15 cellular contexts compared by ENCODE assay signal in the genomic region with DNA sequence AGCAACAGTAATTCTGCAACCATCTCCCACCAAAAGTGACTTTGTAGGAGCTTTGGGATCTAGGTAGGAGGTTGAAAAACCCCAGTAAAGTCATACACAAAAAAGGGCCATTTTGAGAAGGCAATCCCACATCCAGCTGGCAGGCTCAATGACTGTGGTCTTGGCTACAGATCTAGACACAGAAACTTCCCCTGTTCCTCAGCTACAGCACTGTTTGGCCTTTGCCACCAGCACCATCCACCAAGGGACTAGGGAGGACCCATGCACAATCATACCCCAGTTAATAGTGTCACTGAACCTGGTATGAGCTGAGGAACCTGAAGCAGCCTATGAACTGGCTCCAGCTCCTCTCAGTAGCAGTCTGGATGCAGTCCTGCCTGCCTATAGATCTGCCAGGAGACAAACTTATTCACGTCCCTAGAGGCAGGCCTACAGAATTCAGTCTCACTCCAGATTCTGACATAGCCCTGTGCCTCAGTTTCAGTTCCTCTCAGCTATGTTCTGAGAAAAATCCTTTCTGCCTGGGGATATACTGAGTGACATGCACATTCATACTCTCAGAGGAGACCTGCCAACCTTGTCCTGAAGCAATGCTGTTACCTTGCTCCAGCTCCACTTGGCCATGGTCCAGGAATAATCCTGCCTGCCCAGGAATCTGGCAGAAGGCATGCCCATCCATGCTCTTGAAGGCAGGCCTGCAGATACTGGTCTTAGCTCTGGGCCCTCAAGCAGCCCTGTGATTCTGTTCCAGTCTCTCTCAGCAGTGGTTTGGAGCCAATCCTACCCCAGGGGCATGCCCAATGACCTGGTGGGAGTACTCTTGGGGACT.
DNase-seq lines count a peak whose midpoint lies in the region; ATAC-seq, FAIRE-seq and TF ChIP-seq lines count a peak whose summit lies in the region.
"Had no signal": no experiment of that assay in that cellular context is flagged by ENCODE, and none has a peak within 500 bp of the region (broad histone marks: within the 10 kb centered on the region; RNA-seq: fewer than 3 reads in every experiment).

No MANE protein-coding gene starts in this region.

- H3K27ac ChIP-seq in CD4-positive, alpha-beta T cell (ENCODE audit: low read depth, low read length): no peak overlapping the region
- H3K27ac ChIP-seq: GM23248, VCaP had no signal

- POLR2A ChIA-PET in CD4-positive, alpha-beta T cell (lab: Charles Lee): no interaction called here

- no peak overlapping the region for H3K27ac Mint-ChIP-seq in natural killer cell
- no peak overlapping the region for H3K27ac Mint-ChIP-seq in CD4-positive, alpha-beta T cell
- H3K27ac Mint-ChIP-seq: CD8-positive, alpha-beta T cell had no signal

- H3K4me3 ChIP-seq in bronchial epithelial cell (ENCODE audit: low read depth, low read length): no peak overlapping the region
- H3K4me3 ChIP-seq: GM23248 had no signal

- H3K4me3 Mint-ChIP-seq in natural killer cell: no peak overlapping the region
- H3K4me3 Mint-ChIP-seq in CD4-positive, alpha-beta T cell: no peak overlapping the region
- H3K4me3 Mint-ChIP-seq: CD8-positive, alpha-beta T cell had no signal

- H3K36me3 ChIP-seq in bronchial epithelial cell (ENCODE audit: control insufficient read depth, insufficient read depth, low read length): no peaks in the 10 kb centered on the region

- H3K36me3 Mint-ChIP-seq in natural killer cell: peaks cover 9% of the 10 kb centered on the region
- H3K36me3 Mint-ChIP-seq in CD4-positive, alpha-beta T cell (ENCODE audit: low read depth): no peaks in the 10 kb centered on the region
- H3K36me3 Mint-ChIP-seq: CD8-positive, alpha-beta T cell had no signal

- no peaks in the 10 kb centered on the region for H3K4me1 Mint-ChIP-seq in natural killer cell
- no peaks in the 10 kb centered on the region for H3K4me1 Mint-ChIP-seq in CD4-positive, alpha-beta T cell (ENCODE audit: low read depth)

- TF ChIP-seq CTCF in bronchial epithelial cell (IDR thresholded peaks at IDR 0.05; ENCODE audit: insufficient read depth, low read length, severe bottlenecking): no peak
- no peak for TF ChIP-seq CTCF in natural killer cell (IDR thresholded peaks at IDR 0.05)
- TF ChIP-seq CTCF in CD4-positive, alpha-beta T cell (IDR thresholded peaks at IDR 0.05): no peak

- FAIRE-seq in bronchial epithelial cell (lab: Jason Lieb, UNC): no peak

- CTCF ChIA-PET in CD4-positive, alpha-beta T cell (lab: Charles Lee): no interaction called here

- H3K27me3 ChIP-seq in bronchial epithelial cell (ENCODE audit: control insufficient read depth, insufficient read depth, low read length): no peaks in the 10 kb centered on the region
- no peaks in the 10 kb centered on the region for H3K27me3 ChIP-seq in CD4-positive, alpha-beta T cell (ENCODE audit: control insufficient read depth, insufficient read depth, low read length)

- DNase-seq in bronchial epithelial cell (ENCODE audit: low read depth) (peak; percentile 17), natural killer cell (no peak), globus pallidus (ENCODE audit: low spot score) (no peak), inferior parietal cortex (ENCODE audit: extremely low spot score) (no peak)
- DNase-seq in CD4-positive, alpha-beta T cell: no peak
- DNase-seq: activated T-cell treated with anti-CD3 and anti-CD28 coated beads for 4 hours; CD8-positive, alpha-beta T cell; effector CD8-positive, alpha-beta T cell; GM23248; left ventricle myocardium superior; NCI-H2171 treated with DMSO at 0.1 percent for 48 hours had no signal

- ATAC-seq in GM18861 (IDR thresholded peaks at IDR 0.05; ENCODE audit: unreplicated experiment) (peak; percentile 52), GM21825 (IDR thresholded peaks at IDR 0.05; ENCODE audit: unreplicated experiment) (peak; percentile 85), HG03342 (IDR thresholded peaks at IDR 0.05; ENCODE audit: unreplicated experiment) (peak; percentile 94), natural killer cell (no peak)
- no peak for ATAC-seq in CD4-positive, alpha-beta T cell (ENCODE audit: poor library complexity)
- ATAC-seq: CD8-positive, alpha-beta T cell; left ventricle myocardium superior had no signal

- H3K27me3 Mint-ChIP-seq in natural killer cell (ENCODE audit: low read depth in 2 of 2): no peaks in the 10 kb centered on the region
- H3K27me3 Mint-ChIP-seq in CD4-positive, alpha-beta T cell: no peaks in the 10 kb centered on the region

- intact Hi-C loops in natural killer cell (cut with micrococcal nuclease): no loop called here
- intact Hi-C loops in CD4-positive, alpha-beta T cell (cut with DNase I, micrococcal nuclease): no loop called here

- H3K9me3 ChIP-seq in CD4-positive, alpha-beta T cell (ENCODE audit: control insufficient read depth, low read length): peaks cover 11% of the 10 kb centered on the region

- peaks cover 10 to 16% of the 10 kb centered on the region in 2 donors for H3K9me3 Mint-ChIP-seq in natural killer cell
- peaks cover 17% of the 10 kb centered on the region for H3K9me3 Mint-ChIP-seq in CD4-positive, alpha-beta T cell

Comparison
In these comparisons a context has a peak if more than half of its experiments do, and no peak if none do; other contexts are left out.
1. ATAC-seq: peak in GM18861 (single experiment), GM21825 (single experiment) and HG03342 (single experiment); none in natural killer cell (0 of 3) and CD4-positive, alpha-beta T cell (single experiment).